Comparison of ENCODE assay signal across 10 cellular contexts in genomic region chrX:39427492-39428289, GRCh38.
DNase-seq lines count a peak whose midpoint lies in the region; TF ChIP-seq lines count a peak whose summit lies in the region.
"Had no signal": no experiment of that assay in that cellular context is flagged by ENCODE, and none has a peak within 500 bp of the region (broad histone marks: within the 10 kb centered on the region; RNA-seq: fewer than 3 reads in every experiment).

No MANE protein-coding gene starts in this region.

- CTCF ChIA-PET in GM10248 (lab: Yijun Ruan, JAX), result no interaction called here

- H3K27ac Mint-ChIP-seq in activated T-cell treated with anti-CD3 and anti-CD28 coated beads, Interleukin-2, amount 50 U/mL, for 24 hours, result peak overlapping the region; percentile 88
- H3K27ac Mint-ChIP-seq: effector memory CD8-positive, alpha-beta T cell had no signal

- DNase-seq in A172 (ENCODE audit: low spot score), result peak; percentile 27
- peak; percentile 4 for DNase-seq in HPDE6-E6E7 (ENCODE audit: extremely low spot score)
- DNase-seq in activated T-cell treated with anti-CD3 and anti-CD28 coated beads, Interleukin-2, amount 50 U/mL, for 24 hours, result peak; percentile 54
- DNase-seq in hepatic stellate cell (ENCODE audit: low spot score), result peak; percentile 5
- DNase-seq in inferior parietal cortex (ENCODE audit: extremely low spot score), result no peak
- DNase-seq in superior temporal gyrus (ENCODE audit: extremely low spot score), result no peak
- no peak for DNase-seq in GM10248 (ENCODE audit: extremely low spot score)
- no peak for DNase-seq in mucosa of gallbladder (ENCODE audit: low spot score)
- DNase-seq: effector memory CD8-positive, alpha-beta T cell; NCI-H2081 had no signal

- no peaks in the 10 kb centered on the region for H3K36me3 Mint-ChIP-seq in activated T-cell treated with anti-CD3 and anti-CD28 coated beads, Interleukin-2, amount 50 U/mL, for 24 hours (ENCODE audit: low read depth)

- H3K4me1 Mint-ChIP-seq in activated T-cell treated with anti-CD3 and anti-CD28 coated beads, Interleukin-2, amount 50 U/mL, for 24 hours (ENCODE audit: low read depth), result peaks cover 68% of the 10 kb centered on the region

- no peaks in the 10 kb centered on the region for H3K9me3 Mint-ChIP-seq in activated T-cell treated with anti-CD3 and anti-CD28 coated beads, Interleukin-2, amount 50 U/mL, for 24 hours
- H3K9me3 Mint-ChIP-seq: effector memory CD8-positive, alpha-beta T cell had no signal

- TF ChIP-seq CTCF in GM10248 (IDR thresholded peaks at IDR 0.05; ENCODE audit: control extremely low read depth, extremely low read depth, low read depth, missing control alignments), result no peak

- H3K4me3 Mint-ChIP-seq in activated T-cell treated with anti-CD3 and anti-CD28 coated beads, Interleukin-2, amount 50 U/mL, for 24 hours, result no peak overlapping the region
- H3K4me3 Mint-ChIP-seq: effector memory CD8-positive, alpha-beta T cell had no signal

- POLR2A ChIA-PET in GM10248 (lab: Yijun Ruan, JAX), result no interaction called here

- H3K27me3 Mint-ChIP-seq in activated T-cell treated with anti-CD3 and anti-CD28 coated beads, Interleukin-2, amount 50 U/mL, for 24 hours, result peaks cover 16% of the 10 kb centered on the region
- H3K27me3 Mint-ChIP-seq: effector memory CD8-positive, alpha-beta T cell had no signal

Comparison
In these comparisons a context has a peak if more than half of its experiments do, and no peak if none do; other contexts are left out.
1. DNase-seq: peak in A172 (single experiment), HPDE6-E6E7 (single experiment), activated T-cell treated with anti-CD3 and anti-CD28 coated beads, Interleukin-2, amount 50 U/mL, for 24 hours (single experiment) and hepatic stellate cell (single experiment); none in inferior parietal cortex (single experiment), superior temporal gyrus (single experiment), GM10248 (single experiment) and mucosa of gallbladder (single experiment).